Comparison of ENCODE assay signal across 1 cellular context in the genomic region with DNA sequence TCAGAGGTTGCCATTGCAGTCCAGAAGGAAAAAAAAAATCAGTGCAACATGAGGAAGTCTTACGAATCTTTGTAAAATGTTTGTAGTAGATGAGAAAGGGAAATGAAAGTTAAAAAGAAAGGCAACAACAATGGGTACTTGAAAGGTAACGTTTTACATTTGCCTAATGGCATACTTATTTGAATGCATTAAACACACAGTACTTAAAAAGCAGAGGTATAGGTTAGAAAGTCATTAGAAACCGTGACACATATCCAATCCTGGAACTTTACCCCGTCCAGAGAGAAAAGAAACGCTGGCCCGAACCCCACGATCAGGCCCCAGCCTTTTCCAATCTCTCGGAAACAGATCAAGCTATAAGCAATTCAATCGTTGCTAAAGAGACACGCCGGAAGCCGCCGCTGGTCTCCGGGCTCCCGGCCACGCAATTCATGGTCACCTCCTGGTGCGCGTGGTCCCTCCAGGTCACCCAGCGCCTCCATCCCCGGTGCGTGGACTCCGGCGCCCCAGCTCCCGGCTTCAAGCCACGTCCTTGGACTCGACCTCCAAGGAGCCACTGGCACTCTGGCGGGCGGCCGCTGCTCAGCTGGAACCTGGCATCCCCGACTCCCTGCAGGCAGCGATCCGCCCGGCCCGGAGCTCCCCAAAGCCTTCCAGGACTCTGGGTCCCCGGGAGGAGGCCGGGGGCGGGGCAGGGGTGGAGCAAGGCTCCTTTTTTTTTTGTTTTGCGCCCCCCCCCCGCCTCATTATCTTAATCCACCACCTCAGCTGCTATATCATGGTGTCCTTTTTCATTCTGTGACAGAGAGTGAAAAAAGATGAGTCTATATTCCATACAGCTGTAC.
TF ChIP-seq lines count a peak whose summit lies in the region.

A gene (minus strand): TSS at position 663 of the 845 bp plus-strand sequence. CDS start 181 bp downstream, at position 482.

TF ChIP-seq in HCT116, 20 proteins besides CTCF, POLR2A, EP300 and RAD21:
- TF ChIP-seq ZFX (IDR thresholded peaks at IDR 0.05) (peak; percentile 48), CBX3 (IDR thresholded peaks at IDR 0.05; ENCODE audit: low read depth) (0 out of 2 replicates have a peak, but pooled peaks have one; percentile 18), JUND (IDR thresholded peaks at IDR 0.05) (no peak), EGR1 (IDR thresholded peaks at IDR 0.05; ENCODE audit: low read depth) (0 out of 2 replicates have a peak, but pooled peaks have one; percentile 29), SP1 (IDR thresholded peaks at IDR 0.05; ENCODE audit: low read depth) (no peak), POLR2AphosphoS5 (IDR thresholded peaks at IDR 0.05; ENCODE audit: low read depth, low read length) (peak; percentile 77), TCF7L2 (IDR thresholded peaks at IDR 0.05; ENCODE audit: borderline replicate concordance, extremely low read depth, insufficient read depth, insufficient read length) (no peak), FOSL1 (IDR thresholded peaks at IDR 0.05; ENCODE audit: low read depth) (no peak), SIN3A (IDR thresholded peaks at IDR 0.05; ENCODE audit: low read depth) (peak; percentile 46; the same call in 1 of the 2 replicates), SRF (IDR thresholded peaks at IDR 0.05; ENCODE audit: low read depth) (no peak), ELF1 (IDR thresholded peaks at IDR 0.05; ENCODE audit: borderline replicate concordance, low read depth) (no peak)
- TF ChIP-seq, protein P1, sequence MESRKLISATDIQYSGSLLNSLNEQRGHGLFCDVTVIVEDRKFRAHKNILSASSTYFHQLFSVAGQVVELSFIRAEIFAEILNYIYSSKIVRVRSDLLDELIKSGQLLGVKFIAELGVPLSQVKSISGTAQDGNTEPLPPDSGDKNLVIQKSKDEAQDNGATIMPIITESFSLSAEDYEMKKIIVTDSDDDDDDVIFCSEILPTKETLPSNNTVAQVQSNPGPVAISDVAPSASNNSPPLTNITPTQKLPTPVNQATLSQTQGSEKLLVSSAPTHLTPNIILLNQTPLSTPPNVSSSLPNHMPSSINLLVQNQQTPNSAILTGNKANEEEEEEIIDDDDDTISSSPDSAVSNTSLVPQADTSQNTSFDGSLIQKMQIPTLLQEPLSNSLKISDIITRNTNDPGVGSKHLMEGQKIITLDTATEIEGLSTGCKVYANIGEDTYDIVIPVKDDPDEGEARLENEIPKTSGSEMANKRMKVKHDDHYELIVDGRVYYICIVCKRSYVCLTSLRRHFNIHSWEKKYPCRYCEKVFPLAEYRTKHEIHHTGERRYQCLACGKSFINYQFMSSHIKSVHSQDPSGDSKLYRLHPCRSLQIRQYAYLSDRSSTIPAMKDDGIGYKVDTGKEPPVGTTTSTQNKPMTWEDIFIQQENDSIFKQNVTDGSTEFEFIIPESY (IDR thresholded peaks at IDR 0.05; ENCODE audit: extremely low read depth, insufficient replicate concordance, low read length): no peak
- TF ChIP-seq, protein P2, sequence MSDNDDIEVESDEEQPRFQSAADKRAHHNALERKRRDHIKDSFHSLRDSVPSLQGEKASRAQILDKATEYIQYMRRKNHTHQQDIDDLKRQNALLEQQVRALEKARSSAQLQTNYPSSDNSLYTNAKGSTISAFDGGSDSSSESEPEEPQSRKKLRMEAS (IDR thresholded peaks at IDR 0.05): peak; percentile 60
